16 cellular contexts compared by ENCODE assay signal in genomic region chr10:17671307-17671706, GRCh38. TPM values are rescaled to one million over a fixed set of nuclear protein-coding genes. Genes with fewer than 3 reads are reported as not detected.
DNase-seq lines count a peak whose midpoint lies in the region; ATAC-seq and TF ChIP-seq lines count a peak whose summit lies in the region.
"Had no signal": no experiment of that assay in that cellular context is flagged by ENCODE, and none has a peak within 500 bp of the region (broad histone marks: within the 10 kb centered on the region; RNA-seq: fewer than 3 reads in every experiment).

No MANE protein-coding gene starts in this region.

- in situ Hi-C loops in gastrocnemius medialis (cut with MboI; ENCODE audit: low sequenced_read_pairs in 4 of 4) = no loop called here

- intact Hi-C loops in gastrocnemius medialis (cut with DNase I; ENCODE audit: low total_unique reads) (no loop called here), vagina (cut with DNase I) (no loop called here)

- H3K4me3 ChIP-seq in RWPE2 (ENCODE audit: severe bottlenecking) (no peak overlapping the region), fibroblast of pulmonary artery (replicated peaks; ENCODE audit: low read depth, low read length) (no peak overlapping the region), gastrocnemius medialis (peak overlapping the region in 1 of 4 donors; percentile 30), vagina (no peak overlapping the region)
- H3K4me3 ChIP-seq: BLaER1, ovary, PC-9 had no signal

- DNase-seq in HT1080 (ENCODE audit: low read depth) = peak; percentile 20
- no peak for DNase-seq in RWPE2 (ENCODE audit: low spot score)
- peak; percentile 25 for DNase-seq in fibroblast of pulmonary artery (ENCODE audit: low read depth)
- peak; percentile 67 to 81 for DNase-seq in gastrocnemius medialis
- DNase-seq in foreskin keratinocyte = no peak
- no peak for DNase-seq in vagina (ENCODE audit: extremely low spot score in 2 of 2)
- DNase-seq: DMS153; effector memory CD4-positive, alpha-beta T cell; NCI-H1417 treated with DMSO at 0.1 percent for 48 hours; NCI-H446 treated with DMSO at 0.1 percent for 48 hours; ovary; PC-9; stimulated activated naive CD8-positive, alpha-beta T cell treated with anti-CD3 and anti-CD28 coated beads, Interleukin-15, Interleukin-2, amounts not matched to agents 100 U/mL and 50 U/mL, for 24 hours had no signal

- ATAC-seq in RWPE2 (ENCODE audit: low read depth) (0 out of 3 replicates have a peak, but pooled peaks have one; percentile 5), gastrocnemius medialis (peak; percentile 90 to 94), foreskin keratinocyte (no peak), GM21529 (IDR thresholded peaks at IDR 0.05; ENCODE audit: unreplicated experiment) (no peak)
- ATAC-seq: stimulated activated naive CD8-positive, alpha-beta T cell treated with anti-CD3 and anti-CD28 coated beads, Interleukin-15, Interleukin-2, amounts not matched to agents 100 U/mL and 50 U/mL, for 24 hours had no signal

- H3K27ac ChIP-seq in RWPE2 (ENCODE audit: poor library complexity, severe bottlenecking) (peak overlapping the region; percentile 80), gastrocnemius medialis (peak overlapping the region; percentile 81 to 88 (median 86)), foreskin keratinocyte (no peak overlapping the region), vagina (no peak overlapping the region)
- H3K27ac ChIP-seq: BLaER1, ovary, PC-9 had no signal

- TF ChIP-seq CTCF in RWPE2 (IDR thresholded peaks at IDR 0.05; ENCODE audit: poor library complexity, severe bottlenecking) (no peak), fibroblast of pulmonary artery (IDR thresholded peaks at IDR 0.05; ENCODE audit: low read length, missing control alignments) (no peak), gastrocnemius medialis (IDR thresholded peaks at IDR 0.05 in 4 of 5, conservative IDR thresholded peaks at IDR 0.05 in 1 of 5) (no peak), foreskin keratinocyte (conservative IDR thresholded peaks at IDR 0.05) (no peak), vagina (IDR thresholded peaks at IDR 0.05) (no peak)

- TF ChIP-seq POLR2A in gastrocnemius medialis (IDR thresholded peaks at IDR 0.05) (no peak), vagina (IDR thresholded peaks at IDR 0.05) (no peak)

- H3K9me3 ChIP-seq in RWPE2 (ENCODE audit: severe bottlenecking) = no peaks in the 10 kb centered on the region
- no peaks in the 10 kb centered on the region for H3K9me3 ChIP-seq in gastrocnemius medialis
- no peaks in the 10 kb centered on the region for H3K9me3 ChIP-seq in vagina
- H3K9me3 ChIP-seq: BLaER1, ovary had no signal

- H3K36me3 ChIP-seq in RWPE2 (ENCODE audit: low read depth) (peaks cover 3% of the 10 kb centered on the region; the same call in 1 of the 2 replicates), gastrocnemius medialis (no peaks in the 10 kb centered on the region), vagina (no peaks in the 10 kb centered on the region)
- H3K36me3 ChIP-seq: ovary had no signal

- peaks cover 50% of the 10 kb centered on the region for H3K4me1 ChIP-seq in RWPE2 (ENCODE audit: insufficient read depth, poor library complexity, severe bottlenecking)
- peaks cover 70 to 86% of the 10 kb centered on the region in 2 donors for H3K4me1 ChIP-seq in gastrocnemius medialis
- H3K4me1 ChIP-seq in foreskin keratinocyte = peaks cover 41% of the 10 kb centered on the region
- peaks cover 16% of the 10 kb centered on the region for H3K4me1 ChIP-seq in vagina
- H3K4me1 ChIP-seq: BLaER1 had no signal

- H3K27me3 ChIP-seq in RWPE2 (ENCODE audit: insufficient read depth, poor library complexity, severe bottlenecking) (no peaks in the 10 kb centered on the region), gastrocnemius medialis (no peaks in the 10 kb centered on the region), foreskin keratinocyte (no peaks in the 10 kb centered on the region), vagina (no peaks in the 10 kb centered on the region)
- H3K27me3 ChIP-seq: BLaER1, ovary had no signal

RNA-seq across cellular contexts. Expression of gene STAM, which starts 27.4 kb away (rescaled TPM):
- total RNA-seq in HT1080 (2014; rRNA removed; shearing (Covaris generic)) = 12.0 and 14.8 TPM in 2 replicates
- polyA plus RNA-seq in HT1080 (2015; cell fraction: cytosol; rRNA removed) = 15.9 and 21.3 TPM in 2 replicates
- 35.9 and 37.7 TPM in 2 replicates for polyA plus RNA-seq in HT1080 (2015; cell fraction: nucleus; rRNA removed)
- total RNA-seq in gastrocnemius medialis (10 to 100 TPM; 28.6 to 52.0 (median 35.2) TPM), foreskin keratinocyte (28.4 and 29.4 TPM in 2 replicates), vagina (16.0 TPM)
- 9.8 and 12.0 TPM in 2 replicates for polyA plus RNA-seq in foreskin keratinocyte

RNA-seq across cellular contexts. Expression of gene HACD1, which starts 54.1 kb away (rescaled TPM):
- total RNA-seq in HT1080 (2014; rRNA removed; shearing (Covaris generic)) = 30.2 and 37.5 TPM in 2 replicates
- polyA plus RNA-seq in HT1080 (2015; cell fraction: cytosol; rRNA removed) = 8.3 and 11.0 TPM in 2 replicates
- polyA plus RNA-seq in HT1080 (2015; cell fraction: nucleus; rRNA removed) = 5.6 and 10.7 TPM in 2 replicates
- 10 to 100 TPM; 16.5 to 73.4 (median 44.3) TPM for total RNA-seq in gastrocnemius medialis
- 20.2 and 22.1 TPM in 2 replicates for total RNA-seq in foreskin keratinocyte
- 27.7 and 33.4 TPM in 2 replicates for polyA plus RNA-seq in foreskin keratinocyte
- total RNA-seq in vagina = 6.4 TPM
- total RNA-seq: T-helper 1 cell treated with Interleukin-12 subunit alpha and Interleukin-12 subunit beta and Interleukin-4 antibody, amounts not matched to agents 30 ng/mL and 1 ng/mL, for 36 hours had no signal

Comparison
In these comparisons a context has a peak if more than half of its experiments do, and no peak if none do; other contexts are left out.
1. DNase-seq: peak in HT1080 (single experiment), fibroblast of pulmonary artery (single experiment) and gastrocnemius medialis (2 of 2); none in RWPE2 (single experiment), foreskin keratinocyte (0 of 2) and vagina (0 of 2).
2. ATAC-seq: peak in RWPE2 (single experiment) and gastrocnemius medialis (2 of 2); none in foreskin keratinocyte (single experiment) and GM21529 (single experiment).
3. H3K27ac ChIP-seq: peak in RWPE2 (single experiment) and gastrocnemius medialis (4 of 4); none in foreskin keratinocyte (single experiment) and vagina (single experiment).